18 cellular contexts compared by ENCODE assay signal in genomic region chr7:21504021-21504420, GRCh38. TPM values are rescaled to one million over a fixed set of nuclear protein-coding genes. Genes with fewer than 3 reads are reported as not detected.
DNase-seq lines count a peak whose midpoint lies in the region; ATAC-seq and TF ChIP-seq lines count a peak whose summit lies in the region.
"Had no signal": no experiment of that assay in that cellular context is flagged by ENCODE, and none has a peak within 500 bp of the region (broad histone marks: within the 10 kb centered on the region; RNA-seq: fewer than 3 reads in every experiment).

No MANE protein-coding gene starts in this region.

- intact Hi-C loops in Calu3 (cut with micrococcal nuclease; ENCODE audit: unreplicated experiment): loop anchor here (5.0 to 10.0 kb wide), 4 partner anchors 77 to 263 kb away; partner anchors contain the start of gene SP4

- peaks cover 3% of the 10 kb centered on the region for H3K9me3 Mint-ChIP-seq in Calu3 (ENCODE audit: low read depth, unreplicated experiment)

- no peak for TF ChIP-seq CTCF in Calu3 (IDR thresholded peaks at IDR 0.05; ENCODE audit: unreplicated experiment)

- H3K4me1 Mint-ChIP-seq in Calu3 (ENCODE audit: low read depth, unreplicated experiment) (peaks cover 12% of the 10 kb centered on the region), T-helper 17 cell (no peaks in the 10 kb centered on the region)

- H3K4me3 Mint-ChIP-seq in Calu3 (ENCODE audit: low read depth, unreplicated experiment) (no peak overlapping the region), T-helper 17 cell (no peak overlapping the region)
- H3K4me3 Mint-ChIP-seq: CD4-positive, alpha-beta T cell; T-helper 1 cell treated with Interleukin-12 subunit alpha and Interleukin-12 subunit beta and Interleukin-4 antibody, amounts not matched to agents 30 μg/mL and 1 μg/mL, for 36 hours had no signal

- TF ChIP-seq RAD21 in Ishikawa (IDR thresholded peaks at IDR 0.05; ENCODE audit: low read depth): peak; percentile 42

- CTCF ChIA-PET in Calu3 (lab: Charles Lee): interaction anchor here (0.5 to 1.6 kb wide), 4 partner anchors 47 to 579 kb away, joined by 3 to 7 read pairs (median 5); no protein-coding TSS in a partner anchor

- no peak for TF ChIP-seq EP300 in Ishikawa (IDR thresholded peaks at IDR 0.05; ENCODE audit: borderline replicate concordance)

- H3K27ac Mint-ChIP-seq in Calu3 (ENCODE audit: unreplicated experiment) (peak overlapping the region; percentile 25), T-helper 17 cell (no peak overlapping the region)
- H3K27ac Mint-ChIP-seq: CD4-positive, alpha-beta T cell; T-helper 1 cell treated with Interleukin-12 subunit alpha and Interleukin-12 subunit beta and Interleukin-4 antibody, amounts not matched to agents 30 μg/mL and 1 μg/mL, for 36 hours had no signal

- BruUV-seq in Calu3 (replicated peaks; lab: Mats Ljungman, UMichigan): no TSS peak

- peaks cover 4% of the 10 kb centered on the region for H3K9me3 ChIP-seq in T-helper 17 cell (ENCODE audit: control insufficient read depth, low read length, poor library complexity, severe bottlenecking)
- H3K9me3 ChIP-seq: gastroesophageal sphincter, lower lobe of right lung had no signal

- H3K36me3 Mint-ChIP-seq in Calu3 (ENCODE audit: insufficient read depth, unreplicated experiment): no peaks in the 10 kb centered on the region
- peaks cover 3% of the 10 kb centered on the region for H3K36me3 Mint-ChIP-seq in T-helper 17 cell (ENCODE audit: low read depth)

- ATAC-seq in HG03342 (IDR thresholded peaks at IDR 0.05; ENCODE audit: unreplicated experiment) (no peak), T-helper 17 cell (no peak), HG02763 (IDR thresholded peaks at IDR 0.05; ENCODE audit: unreplicated experiment) (no peak)
- ATAC-seq: gastroesophageal sphincter had no signal

- H3K27me3 Mint-ChIP-seq in Calu3 (ENCODE audit: unreplicated experiment) (no peaks in the 10 kb centered on the region), T-helper 17 cell (no peaks in the 10 kb centered on the region)
- H3K27me3 Mint-ChIP-seq: CD4-positive, alpha-beta T cell had no signal

- DNase-seq in Calu3: peak; percentile 52
- peak; percentile 97 for DNase-seq in NCI-H748 (lab: John Stamatoyannopoulos, UW; ENCODE audit: unreplicated experiment)
- peak; percentile 50 for DNase-seq in islet precursor cell
- no peak for DNase-seq in C1 segment of cervical spinal cord (lab: John Stamatoyannopoulos, UW)
- no peak for DNase-seq in T-helper 17 cell
- DNase-seq: CD4-positive, alpha-beta T cell; HCEC 1CT; Karpas-422; lower lobe of right lung; NCI-H1092 treated with DMSO at 0.1 percent for 48 hours; NCI-H345; stimulated activated CD4-positive, alpha-beta T cell treated with anti-CD3 and anti-CD28 coated beads, Interleukin-2, amount 100 ng/mL, for 24 hours; uterus had no signal

TF ChIP-seq in Ishikawa, 13 proteins besides CTCF, POLR2A, EP300 and RAD21:
- TF ChIP-seq FOXM1 (IDR thresholded peaks at IDR 0.05; ENCODE audit: borderline replicate concordance, low read depth) (peak; percentile 17; the same call in 1 of the 2 replicates), TCF12 (IDR thresholded peaks at IDR 0.05; ENCODE audit: low read depth) (no peak)

RNA-seq across cellular contexts. Expression of gene DNAH11, which starts 38.8 kb away (rescaled TPM):
- 1.6 and 1.9 TPM in 2 replicates for total RNA-seq in Calu3 (2022)
- total RNA-seq in T-helper 17 cell: under 1 TPM; 0.05 to 0.97 TPM

Comparison
In these comparisons a context has a peak if more than half of its experiments do, and no peak if none do; other contexts are left out.
1. DNase-seq: peak in Calu3 (single experiment), NCI-H748 (single experiment) and islet precursor cell (single experiment); none in C1 segment of cervical spinal cord (0 of 14) and T-helper 17 cell (0 of 3).